Comparison of ENCODE assay signal across 13 cellular contexts in genomic region chrX:13759152-13759718, GRCh38. TPM values are rescaled to one million over a fixed set of nuclear protein-coding genes. Genes with fewer than 3 reads are reported as not detected.
DNase-seq lines count a peak whose midpoint lies in the region; ATAC-seq and TF ChIP-seq lines count a peak whose summit lies in the region.
"Had no signal": no experiment of that assay in that cellular context is flagged by ENCODE, and none has a peak within 500 bp of the region (broad histone marks: within the 10 kb centered on the region; RNA-seq: fewer than 3 reads in every experiment).

No MANE protein-coding gene starts in this region.

- H3K4me1 ChIP-seq in vagina = peaks cover 7% of the 10 kb centered on the region

- TF ChIP-seq POLR2A in vagina (IDR thresholded peaks at IDR 0.05) = no peak

- CTCF ChIA-PET in GM10248 (lab: Yijun Ruan, JAX) = interaction anchor here (1.3 to 2.3 kb wide), 2 partner anchors 9 to 18 kb away, joined by 4 to 13 read pairs; no protein-coding TSS in a partner anchor

- intact Hi-C loops in vagina (cut with DNase I) = no loop called here

- peak; percentile 38 for DNase-seq in GM10248 (ENCODE audit: extremely low spot score)
- peak; percentile 74 for DNase-seq in SIG-M5 (lab: John Stamatoyannopoulos, UW)
- DNase-seq in islet precursor cell = no peak
- DNase-seq in vagina (ENCODE audit: extremely low spot score in 2 of 2) = no peak
- DNase-seq in NCI-H2171 treated with DMSO at 0.1 percent for 48 hours (lab: John Stamatoyannopoulos, UW) = no peak
- DNase-seq in superior temporal gyrus (ENCODE audit: extremely low spot score) = no peak
- DNase-seq: effector CD8-positive, alpha-beta T cell; left cardiac atrium had no signal

- no peak overlapping the region for H3K4me3 ChIP-seq in vagina
- H3K4me3 ChIP-seq: smooth muscle cell, upper lobe of left lung had no signal

- H3K9me3 ChIP-seq in vagina = no peaks in the 10 kb centered on the region
- H3K9me3 ChIP-seq: upper lobe of left lung had no signal

- peaks cover 0 to 43% of the 10 kb centered on the region in 2 donors for H3K36me3 ChIP-seq in vagina

- TF ChIP-seq CTCF in GM10248 (IDR thresholded peaks at IDR 0.05; ENCODE audit: control extremely low read depth, extremely low read depth, low read depth, missing control alignments) (no peak), vagina (IDR thresholded peaks at IDR 0.05) (no peak)

- H3K27me3 ChIP-seq in vagina = no peaks in the 10 kb centered on the region
- H3K27me3 ChIP-seq: upper lobe of left lung had no signal

- no peak overlapping the region for H3K27ac ChIP-seq in vagina

- peak; percentile 48 for ATAC-seq in GM19468 (IDR thresholded peaks at IDR 0.05; ENCODE audit: extremely low read depth, unreplicated experiment)
- peak; percentile 61 for ATAC-seq in HG03108 (IDR thresholded peaks at IDR 0.05; ENCODE audit: unreplicated experiment)
- ATAC-seq: left cardiac atrium had no signal

- POLR2A ChIA-PET in GM10248 (lab: Yijun Ruan, JAX) = no interaction called here

RNA-seq across cellular contexts. Expression of gene OFD1, which starts 24.7 kb away (rescaled TPM):
- 49.1 TPM for total RNA-seq in vagina

RNA-seq across cellular contexts. Expression of gene TRAPPC2, which starts 24.8 kb away (rescaled TPM):
- total RNA-seq in vagina = 14.2 TPM

RNA-seq across cellular contexts. Expression of gene GPM6B, which starts 57.7 kb away (rescaled TPM):
- total RNA-seq in vagina = 15.7 TPM
- total RNA-seq: activated T-helper 1 cell treated with anti-CD3 and anti-CD28 coated beads, Interleukin-12 subunit alpha, Interleukin-12 subunit beta, Interleukin-2, Interleukin-4 antibody, amounts not matched to agents 30 ng/mL and 10 ng/mL and 1 ng/mL, durations not matched to agents 14 hours and 24 hours and 36 hours had no signal

Comparison
In these comparisons a context has a peak if more than half of its experiments do, and no peak if none do; other contexts are left out.
1. DNase-seq: peak in GM10248 (single experiment) and SIG-M5 (single experiment); none in islet precursor cell (single experiment), vagina (0 of 2), NCI-H2171 treated with DMSO at 0.1 percent for 48 hours (single experiment) and superior temporal gyrus (single experiment).